In the genomic region with DNA sequence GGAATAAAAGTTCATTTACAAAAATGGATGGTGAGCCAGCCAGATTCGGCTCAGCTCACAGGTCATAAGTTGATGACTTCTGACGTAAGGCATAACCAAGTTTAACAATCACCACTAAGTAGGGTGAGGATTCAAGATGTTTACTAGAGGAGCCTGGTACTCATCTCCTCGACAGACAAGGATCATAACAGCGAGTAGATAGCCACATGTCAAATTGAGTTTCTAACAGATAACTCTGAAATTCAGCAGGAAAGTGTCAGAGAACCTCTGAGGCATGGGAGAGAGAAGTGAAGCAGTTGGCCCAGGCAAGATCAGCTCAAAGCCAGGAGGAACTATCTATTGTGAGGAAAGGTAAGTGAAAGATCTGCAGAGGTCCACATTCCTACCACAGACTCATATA, we compare ENCODE assay signal across 19 cellular contexts.
"Had no signal": no experiment of that assay in that cellular context is flagged by ENCODE, and none has a peak within 500 bp of the region (broad histone marks: within the 10 kb centered on the region; RNA-seq: fewer than 3 reads in every experiment).

No MANE protein-coding gene starts in this region.

- H3K27me3 ChIP-seq: SJSA1 had no signal

- H3K9me3 ChIP-seq: SJSA1, SK-N-SH had no signal

- DNase-seq: KBM-7, MV-4-11, NCI-H1048, NCI-H1105, NCI-H1417, NCI-H1436 treated with DMSO at 0.1 percent for 48 hours, NCI-H1694, NCI-H187 treated with DMSO at 0.1 percent for 48 hours, NCI-H2029 treated with DMSO at 0.1 percent for 48 hours, NCI-H2107, NCI-H2227 treated with DMSO at 0.1 percent for 48 hours, NCI-H524, NCI-H526 treated with DMSO at 0.1 percent for 48 hours, NCI-H774, Right ventricle myocardium superior, RPMI8226, SIG-M5, SK-N-SH had no signal

- H3K4me1 ChIP-seq: SJSA1 had no signal

- H3K36me3 ChIP-seq: SJSA1 had no signal

- H3K4me3 ChIP-seq: SJSA1 had no signal

- H3K27ac ChIP-seq: SJSA1 had no signal
